ENCODE assay signal across 28 cellular contexts in genomic region chr12:14972816-14973215, GRCh38. TPM values are rescaled to one million over a fixed set of nuclear protein-coding genes. Genes with fewer than 3 reads are reported as not detected.
A peak's percentile ranks its signal among the peaks of the same experiment; 100 is the strongest.
DNase-seq lines count a peak whose midpoint lies in the region; ATAC-seq and TF ChIP-seq lines count a peak whose summit lies in the region.
"Had no signal": no experiment of that assay in that cellular context is flagged by ENCODE, and none has a peak within 500 bp of the region (broad histone marks: within the 10 kb centered on the region; RNA-seq: fewer than 3 reads in every experiment).

PDE6H (plus strand) TSS chr12:14973042; CDS start chr12:14978013, 4,971 bp downstream.

- H3K9me3 ChIP-seq in CD4-positive, CD25-positive, alpha-beta regulatory T cell (ENCODE audit: control insufficient read depth in 2 of 2, low read length in 2 of 2), result no peaks in the 10 kb centered on the region
- H3K9me3 ChIP-seq in Karpas-422 (ENCODE audit: low read length) (no peaks in the 10 kb centered on the region), neuronal stem cell (replicated peaks in 1 of 2; ENCODE audit: control insufficient read depth in 2 of 2, insufficient read depth in 1 of 2, low read depth in 1 of 2, low read length in 2 of 2) (no peaks in the 10 kb centered on the region)
- H3K9me3 ChIP-seq: SJCRH30 had no signal

- peaks cover 0 to 1% (median 0%) of the 10 kb centered on the region in 7 donors for H3K9me3 Mint-ChIP-seq in CD4-positive, CD25-positive, alpha-beta regulatory T cell
- no peaks in the 10 kb centered on the region for H3K9me3 Mint-ChIP-seq in activated T-helper 17 cell treated with anti-CD3 and anti-CD28 coated beads, Interleukin-2, amount 50 U/mL, for 72 hours
- H3K9me3 Mint-ChIP-seq: CD4-positive, alpha-beta T cell had no signal

- no peaks in the 10 kb centered on the region for H3K9me2 ChIP-seq in Karpas-422 (replicated peaks; ENCODE audit: insufficient read depth, low read length)

- no peaks in the 10 kb centered on the region for H3K4me1 ChIP-seq in CD4-positive, CD25-positive, alpha-beta regulatory T cell (ENCODE audit: control insufficient read depth, insufficient read depth, low read length, poor library complexity, severe bottlenecking)
- H3K4me1 ChIP-seq in Karpas-422 (ENCODE audit: low read length) (no peaks in the 10 kb centered on the region), neuronal stem cell (ENCODE audit: control insufficient read depth in 2 of 2, insufficient read depth in 1 of 2, low read depth in 1 of 2, low read length in 2 of 2) (peaks cover 0 to 2% of the 10 kb centered on the region in 2 donors)
- H3K4me1 ChIP-seq: SJCRH30 had no signal

- no peaks in the 10 kb centered on the region for H3K36me3 ChIP-seq in CD4-positive, CD25-positive, alpha-beta regulatory T cell (ENCODE audit: control insufficient read depth, insufficient read depth, low read length)
- H3K36me3 ChIP-seq in Karpas-422 (ENCODE audit: insufficient read depth, low read length), result no peaks in the 10 kb centered on the region
- no peaks in the 10 kb centered on the region for H3K36me3 ChIP-seq in neuronal stem cell (replicated peaks in 1 of 2; ENCODE audit: control insufficient read depth in 2 of 2, insufficient read depth in 2 of 2, low read length in 2 of 2)
- H3K36me3 ChIP-seq: SJCRH30 had no signal

- no peaks in the 10 kb centered on the region for H3K79me2 ChIP-seq in Karpas-422 (ENCODE audit: low read length)

- H3K18ac ChIP-seq in neuronal stem cell (ENCODE audit: low read length), result peak within 1 kb of the TSS; percentile 84

- no peak within 1 kb of the TSS for H3K4me3 Mint-ChIP-seq in CD4-positive, CD25-positive, alpha-beta regulatory T cell
- H3K4me3 Mint-ChIP-seq in activated T-helper 17 cell treated with anti-CD3 and anti-CD28 coated beads, Interleukin-2, amount 50 U/mL, for 72 hours, result no peak within 1 kb of the TSS
- H3K4me3 Mint-ChIP-seq: CD4-positive, alpha-beta T cell had no signal

- DNase-seq in CD4-positive, CD25-positive, alpha-beta regulatory T cell, result no peak
- DNase-seq in Karpas-422, result peak; percentile 4
- DNase-seq in neuronal stem cell (ENCODE audit: low spot score), result no peak
- no peak for DNase-seq in CD1c-positive myeloid dendritic cell (ENCODE audit: extremely low spot score)
- no peak for DNase-seq in omental fat pad (ENCODE audit: low spot score)
- DNase-seq: CD4-positive, alpha-beta T cell; DMS79 treated with DMSO at 0.1 percent for 48 hours; GF-D8; NCI-H1092 treated with DMSO at 0.1 percent for 48 hours; NCI-H1436; NCI-H187; NCI-H2081 treated with DMSO at 0.1 percent for 48 hours; NCI-H2171 treated with DMSO at 0.1 percent for 48 hours; NCI-H345; NCI-H510A treated with DMSO at 0.1 percent for 48 hours; PC-3; SJCRH30 had no signal

- peak within 1 kb of the TSS; percentile 26 for H4K91ac ChIP-seq in neuronal stem cell (ENCODE audit: low read depth, low read length, poor library complexity)

- H3K27ac Mint-ChIP-seq in CD4-positive, CD25-positive, alpha-beta regulatory T cell, result peak within 1 kb of the TSS; percentile 8 to 43 (median 25)
- peak within 1 kb of the TSS; percentile 39 for H3K27ac Mint-ChIP-seq in activated T-helper 17 cell treated with anti-CD3 and anti-CD28 coated beads, Interleukin-2, amount 50 U/mL, for 72 hours
- H3K27ac Mint-ChIP-seq: CD4-positive, alpha-beta T cell had no signal

- no peak within 1 kb of the TSS for H3K4me3 ChIP-seq in CD4-positive, CD25-positive, alpha-beta regulatory T cell (ENCODE audit: low read depth, low read length)
- H3K4me3 ChIP-seq in Karpas-422 (ENCODE audit: low read length) (no peak within 1 kb of the TSS), neuronal stem cell (ENCODE audit: low read length in 2 of 2) (no peak within 1 kb of the TSS)
- H3K4me3 ChIP-seq: SJCRH30 had no signal

- no peak within 1 kb of the TSS for H2AK5ac ChIP-seq in neuronal stem cell (ENCODE audit: low read depth, low read length)

- no peak within 1 kb of the TSS for H4K8ac ChIP-seq in neuronal stem cell (ENCODE audit: low read depth, low read length)

- no peak for ATAC-seq in CD4-positive, CD25-positive, alpha-beta regulatory T cell (ENCODE audit: low read depth in 2 of 2)
- ATAC-seq in activated T-helper 17 cell treated with anti-CD3 and anti-CD28 coated beads, Interleukin-2, amount 50 U/mL, for 72 hours (replicated peaks), result no peak
- ATAC-seq in HG03196 (IDR thresholded peaks at IDR 0.05; ENCODE audit: unreplicated experiment) (no peak), omental fat pad (ENCODE audit: low FRiP score) (no peak)
- ATAC-seq: HCT116, PC-3, Right ventricle myocardium inferior, SK-N-SH treated with all-trans-retinoic acid at 6 μM for 48 hours had no signal

- H3K79me1 ChIP-seq in neuronal stem cell (ENCODE audit: low read depth, low read length), result no peaks in the 10 kb centered on the region

- no peaks in the 10 kb centered on the region for H3K36me3 Mint-ChIP-seq in CD4-positive, CD25-positive, alpha-beta regulatory T cell
- no peaks in the 10 kb centered on the region for H3K36me3 Mint-ChIP-seq in activated T-helper 17 cell treated with anti-CD3 and anti-CD28 coated beads, Interleukin-2, amount 50 U/mL, for 72 hours (ENCODE audit: low read depth)

- no peak within 1 kb of the TSS for H2BK5ac ChIP-seq in neuronal stem cell (ENCODE audit: low read length)

- H3K4ac ChIP-seq in neuronal stem cell (ENCODE audit: low read length), result no peak within 1 kb of the TSS

- no peak within 1 kb of the TSS for H3K27ac ChIP-seq in CD4-positive, CD25-positive, alpha-beta regulatory T cell (ENCODE audit: insufficient read depth, low read length, poor library complexity, severe bottlenecking)
- H3K27ac ChIP-seq in Karpas-422 (ENCODE audit: low read length), result no peak within 1 kb of the TSS
- H3K27ac ChIP-seq in neuronal stem cell (replicated peaks; ENCODE audit: low read length), result no peak within 1 kb of the TSS
- H3K27ac ChIP-seq: SJCRH30 had no signal

- H3K4me2 ChIP-seq in Karpas-422 (ENCODE audit: low read depth, low read length, poor library complexity, severe bottlenecking) (no peak within 1 kb of the TSS), neuronal stem cell (ENCODE audit: insufficient read depth, low read length, poor library complexity, severe bottlenecking) (no peak within 1 kb of the TSS)

- H3K27me3 Mint-ChIP-seq in CD4-positive, CD25-positive, alpha-beta regulatory T cell, result peaks cover 6% of the 10 kb centered on the region
- H3K27me3 Mint-ChIP-seq in activated T-helper 17 cell treated with anti-CD3 and anti-CD28 coated beads, Interleukin-2, amount 50 U/mL, for 72 hours, result no peaks in the 10 kb centered on the region
- H3K27me3 Mint-ChIP-seq: CD4-positive, alpha-beta T cell had no signal

- no CpG with 5 or more reads among the region's 2 CpGs for WGBS in neuronal stem cell (ENCODE audit: extremely low coverage in 2 of 2, insufficient read length in 2 of 2, insufficient replicate concordance in 1 of 2), 2 donors

- H3K27me3 ChIP-seq in CD4-positive, CD25-positive, alpha-beta regulatory T cell (ENCODE audit: control insufficient read depth, insufficient read depth, low read length), result no peaks in the 10 kb centered on the region
- H3K27me3 ChIP-seq in Karpas-422 (ENCODE audit: low read length) (no peaks in the 10 kb centered on the region), neuronal stem cell (ENCODE audit: control insufficient read depth in 3 of 3, insufficient read depth in 3 of 3, low read depth in 1 of 3, low read length in 3 of 3) (peaks cover 0 to 5% (median 0%) of the 10 kb centered on the region in 3 experiments)
- H3K27me3 ChIP-seq: SJCRH30 had no signal

- H3K23ac ChIP-seq in neuronal stem cell (ENCODE audit: low read depth, low read length, poor library complexity), result no peak within 1 kb of the TSS

- H3K4me1 Mint-ChIP-seq in CD4-positive, CD25-positive, alpha-beta regulatory T cell, result peaks cover 0 to 26% (median 13%) of the 10 kb centered on the region in 4 donors
- H3K4me1 Mint-ChIP-seq in activated T-helper 17 cell treated with anti-CD3 and anti-CD28 coated beads, Interleukin-2, amount 50 U/mL, for 72 hours, result peaks cover 20% of the 10 kb centered on the region

- no peaks in the 10 kb centered on the region for H4K20me1 ChIP-seq in Karpas-422 (ENCODE audit: insufficient read depth, low read depth, low read length)

- H2AFZ ChIP-seq in Karpas-422 (ENCODE audit: low read length) (no peak within 1 kb of the TSS), neuronal stem cell (ENCODE audit: low read length) (no peak within 1 kb of the TSS)

- no peak within 1 kb of the TSS for H3K14ac ChIP-seq in neuronal stem cell (ENCODE audit: low read length)

- H2BK12ac ChIP-seq in neuronal stem cell (ENCODE audit: low read length), result no peak within 1 kb of the TSS

- H2BK15ac ChIP-seq in neuronal stem cell (ENCODE audit: low read length), result no peak within 1 kb of the TSS

- H3K9ac ChIP-seq in Karpas-422 (ENCODE audit: low read length) (no peak within 1 kb of the TSS), neuronal stem cell (ENCODE audit: low read depth, low read length, poor library complexity) (no peak within 1 kb of the TSS)

- no peak for TF ChIP-seq CTCF in omental fat pad (IDR thresholded peaks at IDR 0.05)

- H2BK120ac ChIP-seq in neuronal stem cell (ENCODE audit: low read depth, low read length), result no peak within 1 kb of the TSS

RNA-seq across cellular contexts. Expression of gene PDE6H, which starts in this region (rescaled TPM):
- not detected for total RNA-seq in CD4-positive, CD25-positive, alpha-beta regulatory T cell
- polyA plus RNA-seq in CD4-positive, CD25-positive, alpha-beta regulatory T cell, result not detected
- not detected in 2 replicates for total RNA-seq in Karpas-422 (2014; rRNA removed; shearing (Covaris generic); ENCODE audit: low replicate concordance)
- not detected for total RNA-seq in activated T-helper 17 cell treated with anti-CD3 and anti-CD28 coated beads, Interleukin-2, amount 50 U/mL, for 72 hours
- polyA plus RNA-seq in neuronal stem cell (2013, experiment 1 of 2), result not detected
- polyA plus RNA-seq in neuronal stem cell (2013, experiment 2 of 2), result not detected
- not detected for total RNA-seq in omental fat pad
- total RNA-seq: A172; CD4-positive, alpha-beta T cell; H4; HT-29; M059J; PC-3; Right ventricle myocardium inferior; RPMI7951; SJCRH30 had no signal
- polyA plus RNA-seq: BJ had no signal

Comparison
In these comparisons a context has a peak if more than half of its experiments do, and no peak if none do; other contexts are left out.
1. Peak in DNase-seq in Karpas-422; RNA of the gene not detected or under 1 TPM.